Comparison of ENCODE assay signal across 8 cellular contexts in genomic region chr17:72467841-72468653, GRCh38.
DNase-seq lines count a peak whose midpoint lies in the region; ATAC-seq and FAIRE-seq lines count a peak whose summit lies in the region.
"Had no signal": no experiment of that assay in that cellular context is flagged by ENCODE, and none has a peak within 500 bp of the region (broad histone marks: within the 10 kb centered on the region; RNA-seq: fewer than 3 reads in every experiment).

No MANE protein-coding gene starts in this region.

- no peaks in the 10 kb centered on the region for H3K9me3 ChIP-seq in small intestine (ENCODE audit: control insufficient read depth, low read depth)
- H3K9me3 ChIP-seq: gastrocnemius medialis had no signal

- H3K27me3 ChIP-seq in small intestine (ENCODE audit: control insufficient read depth in 2 of 2, insufficient read depth in 2 of 2, low read length in 2 of 2), result no peaks in the 10 kb centered on the region
- H3K27me3 ChIP-seq: gastrocnemius medialis had no signal

- peak overlapping the region; percentile 66 for H3K27ac ChIP-seq in angular gyrus (ENCODE audit: low read depth, low read length)
- H3K27ac ChIP-seq in small intestine (ENCODE audit: low read depth in 1 of 2, low read length in 1 of 2), result peak overlapping the region; percentile 38 to 53
- H3K27ac ChIP-seq: gastrocnemius medialis had no signal

- H3K4me3 ChIP-seq in small intestine (ENCODE audit: low read depth in 1 of 2, low read length in 2 of 2), result no peak overlapping the region
- H3K4me3 ChIP-seq: gastrocnemius medialis had no signal

- ATAC-seq in left ventricle myocardium superior (peak; percentile 71), HG02571 (IDR thresholded peaks at IDR 0.05; ENCODE audit: unreplicated experiment) (no peak)
- ATAC-seq: gastrocnemius medialis had no signal

- WGBS in small intestine, 3 donors, result 14 to 34% (median 26%) methylated on average over 21 of the region's 21 CpGs

- DNase-seq in HT-29 (ENCODE audit: low spot score) (peak; percentile 58), left ventricle myocardium superior (peak; percentile 50), small intestine (peak; percentile 85), SKM-1 treated with dmso at 0.1 percent for 144 hours (lab: John Stamatoyannopoulos, UW; ENCODE audit: unreplicated experiment) (no peak), activated gamma-delta T cell treated with Interleukin-2 at 50 U/mL for 16 hours (no peak)
- DNase-seq: gastrocnemius medialis had no signal

- H3K36me3 ChIP-seq in small intestine (ENCODE audit: control insufficient read depth in 2 of 2, insufficient read depth in 2 of 2, low read length in 2 of 2), result no peaks in the 10 kb centered on the region
- H3K36me3 ChIP-seq: gastrocnemius medialis had no signal

- FAIRE-seq in small intestine (lab: Jason Lieb, UNC), result no peak

- H3K4me1 ChIP-seq in small intestine (ENCODE audit: control insufficient read depth in 2 of 2, insufficient read depth in 1 of 2, low read depth in 1 of 2, low read length in 1 of 2), result peaks cover 0 to 15% of the 10 kb centered on the region in 2 donors
- H3K4me1 ChIP-seq: gastrocnemius medialis had no signal

- intact Hi-C loops in left ventricle myocardium superior (cut with micrococcal nuclease), result no loop called here

Comparison
In these comparisons a context has a peak if more than half of its experiments do, and no peak if none do; other contexts are left out.
1. DNase-seq: peak in HT-29 (single experiment), left ventricle myocardium superior (single experiment) and small intestine (single experiment); none in SKM-1 treated with dmso at 0.1 percent for 144 hours (single experiment) and activated gamma-delta T cell treated with Interleukin-2 at 50 U/mL for 16 hours (single experiment).